In genomic region chr2:71945133-71945959, GRCh38 we compare ENCODE assay signal across 27 cellular contexts.
A peak's percentile ranks its signal among the peaks of the same experiment; 100 is the strongest.
DNase-seq lines count a peak whose midpoint lies in the region; ATAC-seq and TF ChIP-seq lines count a peak whose summit lies in the region.
"Had no signal": no experiment of that assay in that cellular context is flagged by ENCODE, and none has a peak within 500 bp of the region (broad histone marks: within the 10 kb centered on the region; RNA-seq: fewer than 3 reads in every experiment).

No MANE protein-coding gene starts in this region.

- H3K4me1 ChIP-seq in GM23338 (ENCODE audit: insufficient read depth) (no peaks in the 10 kb centered on the region), hepatocyte (ENCODE audit: insufficient read depth) (no peaks in the 10 kb centered on the region), skeletal muscle tissue (ENCODE audit: control insufficient read depth in 3 of 3, insufficient read depth in 3 of 3, low read length in 3 of 3) (peaks cover 45 to 46% (median 46%) of the 10 kb centered on the region in 3 donors)
- H3K4me1 ChIP-seq: Caco-2 had no signal

- H3K4me3 Mint-ChIP-seq in GM23338, result no peak overlapping the region
- H3K4me3 Mint-ChIP-seq: activated T-cell treated with anti-CD3 and anti-CD28 coated beads, Interleukin-2, amount 50 U/mL, for 24 hours had no signal

- 0 out of 2 replicates have a peak, but pooled peaks cover 2% of the 10 kb centered on the region for H4K20me1 ChIP-seq in GM23338 (replicated peaks; ENCODE audit: insufficient read depth)
- H4K20me1 ChIP-seq in hepatocyte (ENCODE audit: insufficient read depth, poor library complexity, severe bottlenecking), result no peaks in the 10 kb centered on the region

- no peaks in the 10 kb centered on the region for H3K9me3 Mint-ChIP-seq in GM23338
- H3K9me3 Mint-ChIP-seq: activated T-cell treated with anti-CD3 and anti-CD28 coated beads, Interleukin-2, amount 50 U/mL, for 24 hours had no signal

- TF ChIP-seq CTCF in BJ (IDR thresholded peaks at IDR 0.05; ENCODE audit: insufficient read depth, low read depth, low read length) (no peak), GM23338 (conservative IDR thresholded peaks at IDR 0.05; ENCODE audit: low read depth in 2 of 2) (no peak), hepatocyte (IDR thresholded peaks at IDR 0.05; ENCODE audit: poor library complexity) (no peak)

- POLR2A ChIA-PET in BJ (lab: Charles Lee), result interaction anchor here (0.6 kb wide), 1 partner anchor 167 kb away, joined by 3 read pairs; no protein-coding TSS in a partner anchor

- no peaks in the 10 kb centered on the region for H3F3A ChIP-seq in GM23338 (replicated peaks; ENCODE audit: low read depth)

- peak; percentile 58 for DNase-seq in BJ (ENCODE audit: low read depth)
- DNase-seq in GM23338 (ENCODE audit: low spot score), result no peak
- DNase-seq in hepatocyte (ENCODE audit: low spot score), result no peak
- no peak for DNase-seq in HT-29 (ENCODE audit: low spot score)
- DNase-seq in H4 (ENCODE audit: low spot score), result no peak
- DNase-seq: activated gamma-delta T cell treated with Interleukin-2 at 50 U/mL for 16 hours; activated T-cell treated with anti-CD3 and anti-CD28 coated beads, Interleukin-2, amount 50 U/mL, for 24 hours; Caco-2; cerebellar nuclear complex; DMS79; GF-D8; HCEC 1CT; KBM-7; mesendoderm; MG63; NCI-H1436 treated with DMSO at 0.1 percent for 48 hours; NCI-H446; NCI-H82; RPMI8226; stimulated activated CD4-positive, alpha-beta T cell treated with anti-CD3 and anti-CD28 coated beads, Interleukin-2, amount 100 ng/mL, for 24 hours; T-helper 2 cell; transverse colon had no signal

- H3K79me2 ChIP-seq in GM23338 (replicated peaks; ENCODE audit: insufficient read depth), result no peaks in the 10 kb centered on the region
- H3K79me2 ChIP-seq in hepatocyte, result no peaks in the 10 kb centered on the region

- whole genome bisulfite sequencing in hepatocyte (ENCODE audit: low lambda C conversion rate, missing lambda C conversion rate), result 71% methylated on average over 17 of the region's 17 CpGs

- H3K4me2 ChIP-seq in GM23338, result no peak overlapping the region
- no peak overlapping the region for H3K4me2 ChIP-seq in hepatocyte
- H3K4me2 ChIP-seq: smooth muscle cell had no signal

- H3K9me3 ChIP-seq in hepatocyte (ENCODE audit: low read depth) (no peaks in the 10 kb centered on the region), skeletal muscle tissue (ENCODE audit: control insufficient read depth in 3 of 3, low read length in 3 of 3) (no peaks in the 10 kb centered on the region)
- H3K9me3 ChIP-seq: MG63, transverse colon had no signal

- H3K36me3 Mint-ChIP-seq in GM23338 (ENCODE audit: low read depth), result no peaks in the 10 kb centered on the region

- ATAC-seq in GM23338 (no peak), GM21423 (IDR thresholded peaks at IDR 0.05; ENCODE audit: unreplicated experiment) (no peak)

- peaks cover 1% of the 10 kb centered on the region; the same call in 1 of the 2 replicates for H3K36me3 ChIP-seq in BJ (ENCODE audit: control insufficient read depth, insufficient read depth, low read length)
- no peaks in the 10 kb centered on the region for H3K36me3 ChIP-seq in GM23338 (ENCODE audit: insufficient read depth)
- H3K36me3 ChIP-seq in hepatocyte (replicated peaks; ENCODE audit: insufficient read depth, low read depth), result no peaks in the 10 kb centered on the region
- H3K36me3 ChIP-seq in skeletal muscle tissue (ENCODE audit: control insufficient read depth in 3 of 3, insufficient read depth in 3 of 3, low read length in 3 of 3), result no peaks in the 10 kb centered on the region
- H3K36me3 ChIP-seq: MG63, transverse colon had no signal

- H3K27me3 ChIP-seq in BJ (ENCODE audit: control insufficient read depth, insufficient read depth, low read length), result no peaks in the 10 kb centered on the region
- H3K27me3 ChIP-seq in GM23338 (ENCODE audit: insufficient read depth), result no peaks in the 10 kb centered on the region
- H3K27me3 ChIP-seq in hepatocyte, result no peaks in the 10 kb centered on the region
- H3K27me3 ChIP-seq in skeletal muscle tissue (ENCODE audit: control insufficient read depth in 3 of 3, insufficient read depth in 3 of 3, low read length in 3 of 3), result no peaks in the 10 kb centered on the region
- H3K27me3 ChIP-seq: dorsolateral prefrontal cortex, MG63, transverse colon had no signal

- H3K4me3 ChIP-seq in BJ (ENCODE audit: low read depth, low read length) (no peak overlapping the region), GM23338 (no peak overlapping the region), hepatocyte (no peak overlapping the region), skeletal muscle tissue (ENCODE audit: low read length in 3 of 3) (no peak overlapping the region)
- H3K4me3 ChIP-seq: dorsolateral prefrontal cortex, MG63, SK-N-MC, smooth muscle cell, transverse colon had no signal

- H3K27ac Mint-ChIP-seq in GM23338, result no peak overlapping the region
- H3K27ac Mint-ChIP-seq: activated T-cell treated with anti-CD3 and anti-CD28 coated beads, Interleukin-2, amount 50 U/mL, for 24 hours had no signal

- no peak overlapping the region for H3K9ac ChIP-seq in skeletal muscle tissue (ENCODE audit: low read depth in 1 of 3, low read length in 3 of 3)

- H3K4me1 Mint-ChIP-seq in GM23338, result peaks cover 9% of the 10 kb centered on the region; the same call in 2 of the 3 replicates

- no peak overlapping the region for H3K27ac ChIP-seq in GM23338 (ENCODE audit: low read depth)
- H3K27ac ChIP-seq in hepatocyte, result peak overlapping the region; percentile 23
- H3K27ac ChIP-seq in skeletal muscle tissue (ENCODE audit: low read depth, low read length), result peak overlapping the region; percentile 26
- H3K27ac ChIP-seq: SK-N-MC, transverse colon had no signal

- CTCF ChIA-PET in BJ (lab: Yijun Ruan, JAX), result interaction anchor here (1.1 to 2.0 kb wide), 2 partner anchors 22 to 143 kb away, joined by 4 read pairs; no protein-coding TSS in a partner anchor

- peaks cover 10% of the 10 kb centered on the region for H3K27me3 Mint-ChIP-seq in GM23338 (ENCODE audit: insufficient read depth, low read depth, poor library complexity)

- H2AFZ ChIP-seq in GM23338, result peak overlapping the region; percentile 72; the same call in 1 of the 2 replicates
- no peak overlapping the region for H2AFZ ChIP-seq in hepatocyte

- no peaks in the 10 kb centered on the region; the same call in 1 of the 2 replicates for H3K9me2 ChIP-seq in GM23338 (ENCODE audit: insufficient read depth)
- no peaks in the 10 kb centered on the region for H3K9me2 ChIP-seq in hepatocyte (replicated peaks; ENCODE audit: insufficient read depth)

TF ChIP-seq in GM23338, 12 proteins besides CTCF, POLR2A, EP300 and RAD21 (continues in another document):
- TF ChIP-seq ETS1 (IDR thresholded peaks at IDR 0.05) (no peak), JUNB (IDR thresholded peaks at IDR 0.05; ENCODE audit: unreplicated experiment) (no peak), REST (IDR thresholded peaks at IDR 0.05; ENCODE audit: unreplicated experiment) (no peak), STAT1 (IDR thresholded peaks at IDR 0.05; ENCODE audit: unreplicated experiment) (no peak), ZNF331 (CRISPR knock-in tag; IDR thresholded peaks at IDR 0.05; ENCODE audit: low read depth) (no peak), NANOG (IDR thresholded peaks at IDR 0.05; ENCODE audit: borderline replicate concordance) (no peak), EZH2 (IDR thresholded peaks at IDR 0.05; ENCODE audit: low read depth, unreplicated experiment) (no peak)
